ENCODE assay signal across 26 cellular contexts in the genomic region with DNA sequence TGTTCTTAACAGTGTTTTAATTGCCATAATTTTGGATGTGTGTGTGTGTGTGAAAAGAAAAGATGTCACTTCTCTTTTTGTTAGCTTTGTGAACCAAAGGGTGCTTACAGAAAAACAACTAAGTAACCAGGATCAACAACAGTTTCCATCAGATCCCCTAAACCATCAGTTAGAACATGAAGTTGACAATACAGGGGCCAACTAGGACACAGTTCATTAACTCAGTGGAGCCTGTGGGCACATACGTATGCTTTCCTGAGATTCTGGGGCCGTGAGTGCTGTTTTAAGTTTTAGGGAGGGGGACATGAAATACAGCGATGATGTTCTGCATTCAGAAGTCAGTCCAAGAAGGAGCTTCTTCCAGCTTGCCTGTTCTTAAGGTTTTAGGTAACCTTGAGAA.
"Had no signal": no experiment of that assay in that cellular context is flagged by ENCODE, and none has a peak within 500 bp of the region (broad histone marks: within the 10 kb centered on the region; RNA-seq: fewer than 3 reads in every experiment).

No MANE protein-coding gene starts in this region.

- H3K27ac Mint-ChIP-seq: activated CD4-positive, alpha-beta T cell treated with anti-CD3 and anti-CD28 coated beads, Interleukin-2, amount 10 ng/mL, durations not matched to agents 7 days and 5 days; activated CD8-positive, alpha-beta memory T cell treated with anti-CD3 and anti-CD28 coated beads, Interleukin-2, amount 10 ng/mL, durations not matched to agents 7 days and 5 days; activated CD8-positive, alpha-beta T cell treated with anti-CD3 and anti-CD28 coated beads for 36 hours; activated naive CD4-positive, alpha-beta T cell treated with anti-CD3 and anti-CD28 coated beads, Interleukin-2, amount 10 ng/mL, durations not matched to agents 7 days and 5 days; immature natural killer cell; natural killer cell; T-cell; T-helper 2 cell treated with Interferon-gamma antibody and Interleukin-4, amounts not matched to agents 5 μg/mL and 100 μg/mL, for 36 hours had no signal

- H3K27me3 Mint-ChIP-seq: activated naive CD4-positive, alpha-beta T cell treated with anti-CD3 and anti-CD28 coated beads, Interleukin-2, amount 10 ng/mL, durations not matched to agents 7 days and 5 days had no signal

- H3K36me3 Mint-ChIP-seq: activated CD8-positive, alpha-beta memory T cell treated with anti-CD3 and anti-CD28 coated beads, Interleukin-2, amount 10 ng/mL, durations not matched to agents 7 days and 5 days; activated naive CD4-positive, alpha-beta T cell treated with anti-CD3 and anti-CD28 coated beads, Interleukin-2, amount 10 ng/mL, durations not matched to agents 7 days and 5 days; natural killer cell had no signal

- H3K4me3 Mint-ChIP-seq: activated CD4-positive, alpha-beta T cell treated with anti-CD3 and anti-CD28 coated beads, Interleukin-2, amount 10 ng/mL, durations not matched to agents 7 days and 5 days; activated CD8-positive, alpha-beta memory T cell treated with anti-CD3 and anti-CD28 coated beads, Interleukin-2, amount 10 ng/mL, durations not matched to agents 7 days and 5 days; activated CD8-positive, alpha-beta T cell treated with anti-CD3 and anti-CD28 coated beads for 36 hours; activated naive CD4-positive, alpha-beta T cell treated with anti-CD3 and anti-CD28 coated beads, Interleukin-2, amount 10 ng/mL, durations not matched to agents 7 days and 5 days; immature natural killer cell; natural killer cell; T-cell; T-helper 2 cell treated with Interferon-gamma antibody and Interleukin-4, amounts not matched to agents 5 μg/mL and 100 μg/mL, for 36 hours had no signal

- H3K4me1 ChIP-seq: foreskin keratinocyte had no signal

- DNase-seq: activated CD4-positive, alpha-beta T cell treated with anti-CD3 and anti-CD28 coated beads, Interleukin-2, amount 10 ng/mL, durations not matched to agents 7 days and 5 days; activated CD4-positive, CD25-positive, alpha-beta regulatory T cell treated with anti-CD3 and anti-CD28 coated beads, Interleukin-2, amount 50 U/mL, for 72 hours; activated CD8-positive, alpha-beta memory T cell treated with anti-CD3 and anti-CD28 coated beads, Interleukin-2, amount 10 ng/mL, durations not matched to agents 7 days and 5 days; activated CD8-positive, alpha-beta T cell treated with anti-CD3 and anti-CD28 coated beads for 36 hours; activated effector memory CD4-positive, alpha-beta T cell treated with anti-CD3 and anti-CD28 coated beads, Interleukin-2, amount 50 U/mL, for 16 hours; activated naive CD4-positive, alpha-beta T cell treated with anti-CD3 and anti-CD28 coated beads, Interleukin-2, amount 10 ng/mL, durations not matched to agents 7 days and 5 days; activated T-cell treated with anti-CD3 and anti-CD28 coated beads for 4 hours; amygdala; cortex of kidney; effector CD4-positive, alpha-beta T cell; foreskin keratinocyte; immature natural killer cell; kidney glomerular epithelial cell; left ventricle myocardium inferior; midbrain; natural killer cell; occipital lobe; posterior cingulate gyrus; retina; stimulated activated CD4-positive, alpha-beta T cell treated with anti-CD3 and anti-CD28 coated beads, Interleukin-4, amount 100 ng/mL, for 1 hour; stimulated activated naive CD4-positive, alpha-beta T cell treated with Interleukin-2 at 50 U/mL for 16 hours; T-cell had no signal

- H3K27ac ChIP-seq: cardiac muscle cell, foreskin keratinocyte, thoracic aorta, VCaP had no signal

- ATAC-seq: activated CD8-positive, alpha-beta memory T cell treated with anti-CD3 and anti-CD28 coated beads, Interleukin-2, amount 10 ng/mL, durations not matched to agents 7 days and 5 days; activated CD8-positive, alpha-beta T cell treated with anti-CD3 and anti-CD28 coated beads for 36 hours; foreskin keratinocyte; natural killer cell; T-cell had no signal

- H3K9me3 Mint-ChIP-seq: activated CD4-positive, alpha-beta T cell treated with anti-CD3 and anti-CD28 coated beads, Interleukin-2, amount 10 ng/mL, durations not matched to agents 7 days and 5 days; activated CD8-positive, alpha-beta T cell treated with anti-CD3 and anti-CD28 coated beads for 36 hours; activated naive CD4-positive, alpha-beta T cell treated with anti-CD3 and anti-CD28 coated beads, Interleukin-2, amount 10 ng/mL, durations not matched to agents 7 days and 5 days; immature natural killer cell; natural killer cell; T-cell; T-helper 2 cell treated with Interferon-gamma antibody and Interleukin-4, amounts not matched to agents 5 μg/mL and 100 μg/mL, for 36 hours had no signal

- H3K4me3 ChIP-seq: cardiac muscle cell, left ventricle myocardium inferior, thoracic aorta had no signal

- H3K4me1 Mint-ChIP-seq: activated CD4-positive, alpha-beta T cell treated with anti-CD3 and anti-CD28 coated beads, Interleukin-2, amount 10 ng/mL, durations not matched to agents 7 days and 5 days; activated CD8-positive, alpha-beta memory T cell treated with anti-CD3 and anti-CD28 coated beads, Interleukin-2, amount 10 ng/mL, durations not matched to agents 7 days and 5 days; activated naive CD4-positive, alpha-beta T cell treated with anti-CD3 and anti-CD28 coated beads, Interleukin-2, amount 10 ng/mL, durations not matched to agents 7 days and 5 days; immature natural killer cell; natural killer cell; T-cell had no signal

- H3K36me3 ChIP-seq: cardiac muscle cell, thoracic aorta had no signal

- H3K27me3 ChIP-seq: cardiac muscle cell had no signal
